9 cellular contexts compared by ENCODE assay signal in genomic region chr16:661184-661821, GRCh38. TPM values are rescaled to one million over a fixed set of nuclear protein-coding genes. Genes with fewer than 3 reads are reported as not detected.
DNase-seq lines count a peak whose midpoint lies in the region; ATAC-seq and TF ChIP-seq lines count a peak whose summit lies in the region.
"Had no signal": no experiment of that assay in that cellular context is flagged by ENCODE, and none has a peak within 500 bp of the region (broad histone marks: within the 10 kb centered on the region; RNA-seq: fewer than 3 reads in every experiment).

No MANE protein-coding gene starts in this region.

- H3K9me3 ChIP-seq in parathyroid adenoma (ENCODE audit: control insufficient read depth, low read length): no peaks in the 10 kb centered on the region

- no peak overlapping the region for H3K4me2 ChIP-seq in parathyroid adenoma (ENCODE audit: low read length)

- H3K36me3 Mint-ChIP-seq in chondrocyte (ENCODE audit: low read depth): no peaks in the 10 kb centered on the region

- H3K36me3 ChIP-seq in parathyroid adenoma (ENCODE audit: control insufficient read depth, insufficient read depth, low read length): no peaks in the 10 kb centered on the region

- TF ChIP-seq CTCF in chondrocyte (IDR thresholded peaks at IDR 0.05) (peak; percentile 6), parathyroid adenoma (IDR thresholded peaks at IDR 0.05) (no peak)

- H2AFZ ChIP-seq in parathyroid adenoma: peak overlapping the region; percentile 63

- H3K27ac ChIP-seq in parathyroid adenoma: peak overlapping the region; percentile 74

- no peaks in the 10 kb centered on the region for H3K27me3 ChIP-seq in parathyroid adenoma (ENCODE audit: control insufficient read depth, insufficient read depth, low read length)

- no peak overlapping the region for H3K4me3 Mint-ChIP-seq in chondrocyte (ENCODE audit: unreplicated experiment)
- H3K4me3 Mint-ChIP-seq: activated naive CD8-positive, alpha-beta T cell treated with anti-CD3 and anti-CD28 coated beads, Interleukin-2, amount 10 ng/mL, durations not matched to agents 7 days and 5 days had no signal

- no peaks in the 10 kb centered on the region for H3K79me2 ChIP-seq in parathyroid adenoma

- no peak for DNase-seq in chondrocyte (ENCODE audit: low spot score)
- DNase-seq in NCI-H1092 (lab: John Stamatoyannopoulos, UW): no peak
- DNase-seq in T1000 (lab: John Stamatoyannopoulos, UW): no peak

- peaks cover 4% of the 10 kb centered on the region for H3K4me1 ChIP-seq in parathyroid adenoma

- no peak overlapping the region for H3K27ac Mint-ChIP-seq in chondrocyte (ENCODE audit: unreplicated experiment)
- H3K27ac Mint-ChIP-seq: activated naive CD8-positive, alpha-beta T cell treated with anti-CD3 and anti-CD28 coated beads, Interleukin-2, amount 10 ng/mL, durations not matched to agents 7 days and 5 days had no signal

- H3K9me3 Mint-ChIP-seq in chondrocyte (ENCODE audit: low read depth): no peaks in the 10 kb centered on the region
- H3K9me3 Mint-ChIP-seq: activated naive CD8-positive, alpha-beta T cell treated with anti-CD3 and anti-CD28 coated beads, Interleukin-2, amount 10 ng/mL, durations not matched to agents 7 days and 5 days had no signal

- no peak overlapping the region for H3K4me3 ChIP-seq in parathyroid adenoma (ENCODE audit: low read depth, low read length)

- no peak overlapping the region for H3K9ac ChIP-seq in parathyroid adenoma

- H3K4me1 Mint-ChIP-seq in chondrocyte (ENCODE audit: low read depth): peaks cover 4% of the 10 kb centered on the region

- H3K27me3 Mint-ChIP-seq in chondrocyte (ENCODE audit: low read depth): no peaks in the 10 kb centered on the region
- H3K27me3 Mint-ChIP-seq: activated naive CD8-positive, alpha-beta T cell treated with anti-CD3 and anti-CD28 coated beads, Interleukin-2, amount 10 ng/mL, durations not matched to agents 7 days and 5 days had no signal

- ATAC-seq in GM18867 (IDR thresholded peaks at IDR 0.05; ENCODE audit: unreplicated experiment) (peak; percentile 13), HG03439 (IDR thresholded peaks at IDR 0.05; ENCODE audit: unreplicated experiment) (peak; percentile 11), HG03457 (IDR thresholded peaks at IDR 0.05; ENCODE audit: unreplicated experiment) (no peak), HG02885 (IDR thresholded peaks at IDR 0.05; ENCODE audit: poor library complexity, unreplicated experiment) (no peak)

RNA-seq across cellular contexts. Expression of gene RHOT2, which starts 6.6 kb away (rescaled TPM):
- total RNA-seq in chondrocyte: 101 to 109 TPM (median 106 TPM) in 3 replicates

RNA-seq across cellular contexts. Expression of gene WDR90, which starts 12.1 kb away (rescaled TPM):
- total RNA-seq in chondrocyte: 17.0 to 36.6 TPM (median 19.2 TPM) in 3 replicates

RNA-seq across cellular contexts. Expression of gene RHBDL1, which starts 14.2 kb away (rescaled TPM):
- total RNA-seq in chondrocyte: 1.9 to 3.5 TPM (median 3.0 TPM) in 3 replicates

RNA-seq across cellular contexts. Expression of gene STUB1, which starts 18.9 kb away (rescaled TPM):
- 89.7 to 139 TPM (median 96.1 TPM) in 3 replicates for total RNA-seq in chondrocyte

RNA-seq across cellular contexts. Expression of gene MCRIP2, which starts 19.7 kb away (rescaled TPM):
- total RNA-seq in chondrocyte: 10.4 to 16.9 TPM (median 15.3 TPM) in 3 replicates

Comparison
In these comparisons a context has a peak if more than half of its experiments do, and no peak if none do; other contexts are left out.
1. ATAC-seq: peak in GM18867 (single experiment) and HG03439 (single experiment); none in HG03457 (single experiment) and HG02885 (single experiment).